In genomic region chr9:97983524-97984187, GRCh38 we compare ENCODE assay signal across 8 cellular contexts. TPM values are rescaled to one million over a fixed set of nuclear protein-coding genes. Genes with fewer than 3 reads are reported as not detected.
A peak's percentile ranks its signal among the peaks of the same experiment; 100 is the strongest.
DNase-seq lines count a peak whose midpoint lies in the region; ATAC-seq and TF ChIP-seq lines count a peak whose summit lies in the region.

No MANE protein-coding gene starts in this region.

- H3K4me1 ChIP-seq in OCI-LY3 (ENCODE audit: low read length): peaks cover 43% of the 10 kb centered on the region
- H3K4me1 ChIP-seq in testis: peaks cover 15% of the 10 kb centered on the region

- in situ Hi-C loops in GM13976 (cut with MboI; ENCODE audit: low sequenced_read_pairs, unreplicated experiment): no loop called here

- DNase-seq in GM13976 (ENCODE audit: low spot score): peak; percentile 67
- peak; percentile 70 for DNase-seq in activated naive CD4-positive, alpha-beta T cell treated with Interleukin-2 at 50 U/mL for 16 hours
- DNase-seq in germinal center (ENCODE audit: low spot score): peak; percentile 67
- no peak for DNase-seq in omental fat pad (ENCODE audit: low spot score)
- peak; percentile 71 for DNase-seq in testis
- no peak for DNase-seq in SKM-1 (lab: John Stamatoyannopoulos, UW; ENCODE audit: unreplicated experiment)

- no peak for TF ChIP-seq POLR2A in testis (IDR thresholded peaks at IDR 0.05)

- peak overlapping the region; percentile 100 for H3K9ac ChIP-seq in OCI-LY3 (ENCODE audit: low read length)

- H3K36me3 ChIP-seq in OCI-LY3 (replicated peaks; ENCODE audit: low read depth, low read length) (peaks cover 14% of the 10 kb centered on the region), testis (ENCODE audit: low read depth, missing control alignments) (no peaks in the 10 kb centered on the region)

- H3K27me3 ChIP-seq in OCI-LY3 (ENCODE audit: low read depth, low read length) (no peaks in the 10 kb centered on the region), testis (no peaks in the 10 kb centered on the region)

- ATAC-seq in HG02759 (IDR thresholded peaks at IDR 0.05; ENCODE audit: unreplicated experiment) (peak; percentile 11), omental fat pad (ENCODE audit: low FRiP score) (peak; percentile 24)

- H3K4me2 ChIP-seq in OCI-LY3 (ENCODE audit: low read length): peak overlapping the region; percentile 85

- no peak overlapping the region for H2AFZ ChIP-seq in OCI-LY3 (ENCODE audit: low read depth, low read length)

- peaks cover 24% of the 10 kb centered on the region for H4K20me1 ChIP-seq in OCI-LY3 (ENCODE audit: insufficient read depth, low read length)

- peak overlapping the region; percentile 75 for H3K27ac ChIP-seq in OCI-LY3 (ENCODE audit: low read length)
- H3K27ac ChIP-seq in testis: peak overlapping the region; percentile 97 to 99

- no peaks in the 10 kb centered on the region for H3K9me3 ChIP-seq in OCI-LY3 (ENCODE audit: insufficient read depth, low read length)
- H3K9me3 ChIP-seq in testis: no peaks in the 10 kb centered on the region

- peak overlapping the region; percentile 92 for H3K4me3 ChIP-seq in OCI-LY3 (ENCODE audit: low read length)
- peak overlapping the region; percentile 99 for H3K4me3 ChIP-seq in testis

- intact Hi-C loops in testis (cut with DNase I; ENCODE audit: low total_unique reads): no loop called here

- whole genome bisulfite sequencing in testis, 2 donors: 0 to 1% methylated on average over 15 to 36 of the region's 70 CpGs

- peaks cover 68% of the 10 kb centered on the region for H3K79me2 ChIP-seq in OCI-LY3 (ENCODE audit: low read length)

- TF ChIP-seq CTCF in GM13976 (IDR thresholded peaks at IDR 0.05; ENCODE audit: borderline replicate concordance, control extremely low read depth, extremely low read depth, insufficient read depth, missing control alignments) (no peak), OCI-LY3 (IDR thresholded peaks at IDR 0.05; ENCODE audit: low read depth, low read length) (no peak), omental fat pad (IDR thresholded peaks at IDR 0.05) (no peak), testis (IDR thresholded peaks at IDR 0.05) (no peak)

RNA-seq across cellular contexts. Expression of gene ANP32B, which starts 0.5 kb away (rescaled TPM):
- total RNA-seq in omental fat pad (10 to 100 TPM; 28.5 to 49.0 (median 48.5) TPM), testis (10 to 100 TPM; 33.8 to 54.3 TPM)
- polyA plus RNA-seq in testis (ENCODE audit: insufficient read depth, low read depth, low replicate concordance): 89.6 TPM

RNA-seq across cellular contexts. Expression of gene HEMGN, which starts 45.7 kb away (rescaled TPM):
- 1 to 10 TPM in 1 of 4 donors, under 1 TPM in 2, not detected in 1; 0.19 to 1.1 (median 0.44) TPM for total RNA-seq in omental fat pad
- total RNA-seq in testis: 10 to 100 TPM; 11.8 to 43.5 TPM
- 22.2 TPM for polyA plus RNA-seq in testis (ENCODE audit: insufficient read depth, low read depth, low replicate concordance)

Comparison
In these comparisons a context has a peak if more than half of its experiments do, and no peak if none do; other contexts are left out.
1. DNase-seq: peak in GM13976 (single experiment), activated naive CD4-positive, alpha-beta T cell treated with Interleukin-2 at 50 U/mL for 16 hours (single experiment), germinal center (single experiment) and testis (single experiment); none in omental fat pad (single experiment) and SKM-1 (single experiment).
2. RNA of gene HEMGN, which starts 45.7 kb away (total RNA-seq): 11.8 to 43.5 TPM in testis; 0.19 to 1.1 TPM in omental fat pad; every median in the first group is over 4 times any median in the second.